Comparison of ENCODE assay signal across 7 cellular contexts in genomic region chr12:3077572-3078081, GRCh38. TPM values are rescaled to one million over a fixed set of nuclear protein-coding genes. Genes with fewer than 3 reads are reported as not detected.
DNase-seq lines count a peak whose midpoint lies in the region; ATAC-seq and TF ChIP-seq lines count a peak whose summit lies in the region.

No MANE protein-coding gene starts in this region.

- H3K9me3 Mint-ChIP-seq in HFFc6: no peaks in the 10 kb centered on the region
- H3K9me3 Mint-ChIP-seq in T-helper 2 cell treated with Interferon-gamma antibody and Interleukin-4, amounts not matched to agents 5 μg/mL and 100 μg/mL, for 36 hours: no peaks in the 10 kb centered on the region

- H3K9me3 ChIP-seq in esophagus (ENCODE audit: control insufficient read depth in 2 of 2, insufficient read depth in 1 of 2, low read depth in 1 of 2, low read length in 1 of 2) (no peaks in the 10 kb centered on the region), neural cell (ENCODE audit: low read length) (no peaks in the 10 kb centered on the region)

- H3K9ac ChIP-seq in neural cell (ENCODE audit: low read length): peak overlapping the region; percentile 60

- H3K4me1 ChIP-seq in esophagus (ENCODE audit: control insufficient read depth in 2 of 2, insufficient read depth in 2 of 2, low read length in 1 of 2): peaks cover 2 to 6% of the 10 kb centered on the region in 2 donors

- no peak overlapping the region for H2AFZ ChIP-seq in neural cell (ENCODE audit: low read depth, low read length)

- ATAC-seq in HG03520 (IDR thresholded peaks at IDR 0.05; ENCODE audit: unreplicated experiment): no peak

- H3K4me1 Mint-ChIP-seq in HFFc6 (ENCODE audit: low read depth): peaks cover 38% of the 10 kb centered on the region
- H3K4me1 Mint-ChIP-seq in T-helper 2 cell treated with Interferon-gamma antibody and Interleukin-4, amounts not matched to agents 5 μg/mL and 100 μg/mL, for 36 hours (ENCODE audit: low read depth): peaks cover 7% of the 10 kb centered on the region

- H3K9me2 ChIP-seq in neural cell (ENCODE audit: insufficient read depth, low read length): no peaks in the 10 kb centered on the region

- peak; percentile 16 for DNase-seq in HFFc6
- DNase-seq in T-helper 2 cell treated with Interferon-gamma antibody and Interleukin-4, amounts not matched to agents 5 μg/mL and 100 μg/mL, for 36 hours (ENCODE audit: low spot score): no peak
- DNase-seq in NCI-H2227 treated with DMSO at 0.1 percent for 48 hours (lab: John Stamatoyannopoulos, UW): no peak
- DNase-seq in kidney tubule cell (ENCODE audit: low spot score): no peak

- no peaks in the 10 kb centered on the region for H3K79me2 ChIP-seq in neural cell (replicated peaks; ENCODE audit: insufficient read depth, low read length)

- peak overlapping the region; percentile 49 for H3K27ac Mint-ChIP-seq in HFFc6
- no peak overlapping the region for H3K27ac Mint-ChIP-seq in T-helper 2 cell treated with Interferon-gamma antibody and Interleukin-4, amounts not matched to agents 5 μg/mL and 100 μg/mL, for 36 hours

- H3K4me2 ChIP-seq in neural cell (ENCODE audit: low read length): peak overlapping the region; percentile 11

- H3K27me3 ChIP-seq in esophagus (ENCODE audit: control insufficient read depth in 1 of 2, insufficient read depth in 2 of 2, low read length in 2 of 2): no peaks in the 10 kb centered on the region
- no peaks in the 10 kb centered on the region for H3K27me3 ChIP-seq in neural cell (ENCODE audit: insufficient read depth, low read depth, low read length)

- H3F3A ChIP-seq in neural cell (ENCODE audit: insufficient read depth, low read length, poor library complexity, severe bottlenecking): no peaks in the 10 kb centered on the region

- 1 to 2% methylated on average over 18 to 32 of the region's 32 CpGs for WGBS in esophagus, 2 donors

- no peak for TF ChIP-seq EP300 in neural cell (conservative IDR thresholded peaks at IDR 0.05; ENCODE audit: poor library complexity, severe bottlenecking)

- no peaks in the 10 kb centered on the region; the same call in 1 of the 2 replicates for H3K36me3 Mint-ChIP-seq in HFFc6 (ENCODE audit: low read depth)
- no peaks in the 10 kb centered on the region for H3K36me3 Mint-ChIP-seq in T-helper 2 cell treated with Interferon-gamma antibody and Interleukin-4, amounts not matched to agents 5 μg/mL and 100 μg/mL, for 36 hours (ENCODE audit: low read depth)

- H3K4me3 ChIP-seq in esophagus (ENCODE audit: low read depth in 1 of 2, low read length in 2 of 2) (peak overlapping the region; percentile 65 to 81), neural cell (ENCODE audit: low read length) (peak overlapping the region; percentile 69)

- TF ChIP-seq CTCF in HFFc6 (IDR thresholded peaks at IDR 0.05) (no peak), neural cell (IDR thresholded peaks at IDR 0.05; ENCODE audit: poor library complexity, severe bottlenecking) (no peak)

- no peak for TF ChIP-seq RAD21 in neural cell (conservative IDR thresholded peaks at IDR 0.05)

- peak overlapping the region; percentile 87 for H3K4me3 Mint-ChIP-seq in HFFc6
- peak overlapping the region; percentile 49 for H3K4me3 Mint-ChIP-seq in T-helper 2 cell treated with Interferon-gamma antibody and Interleukin-4, amounts not matched to agents 5 μg/mL and 100 μg/mL, for 36 hours

- H3K36me3 ChIP-seq in esophagus (ENCODE audit: control insufficient read depth in 2 of 2, insufficient read depth in 2 of 2, low read length in 1 of 2) (no peaks in the 10 kb centered on the region), neural cell (ENCODE audit: insufficient read depth, low read length) (no peaks in the 10 kb centered on the region)

- no peaks in the 10 kb centered on the region for H4K20me1 ChIP-seq in neural cell (ENCODE audit: insufficient read depth)

- no peaks in the 10 kb centered on the region; the same call in 1 of the 2 replicates for H3K27me3 Mint-ChIP-seq in HFFc6 (ENCODE audit: insufficient read depth)
- peaks cover 33% of the 10 kb centered on the region for H3K27me3 Mint-ChIP-seq in T-helper 2 cell treated with Interferon-gamma antibody and Interleukin-4, amounts not matched to agents 5 μg/mL and 100 μg/mL, for 36 hours (ENCODE audit: low read depth)

- H3K27ac ChIP-seq in esophagus (ENCODE audit: low read depth in 2 of 2, low read length in 1 of 2) (peak overlapping the region; percentile 67 to 87), neural cell (ENCODE audit: low read length) (no peak overlapping the region)

TF ChIP-seq in neural cell, 6 proteins besides CTCF, POLR2A, EP300 and RAD21:
- no peak for TF ChIP-seq EZH2 (IDR thresholded peaks at IDR 0.05; ENCODE audit: borderline replicate concordance, insufficient read depth, low read length, poor library complexity, severe bottlenecking)
- TF ChIP-seq POLR2AphosphoS5 (IDR thresholded peaks at IDR 0.05): no peak
- TF ChIP-seq MXI1 (conservative IDR thresholded peaks at IDR 0.05; ENCODE audit: poor library complexity, severe bottlenecking): no peak
- TF ChIP-seq TAF1 (IDR thresholded peaks at IDR 0.05; ENCODE audit: low read depth): no peak
- no peak for TF ChIP-seq REST (IDR thresholded peaks at IDR 0.05; ENCODE audit: borderline replicate concordance)
- TF ChIP-seq SMC3 (conservative IDR thresholded peaks at IDR 0.05; ENCODE audit: poor library complexity): no peak

RNA-seq across cellular contexts. Expression of gene TSPAN9, which starts 0.4 kb away (rescaled TPM):
- total RNA-seq in HFFc6 (2021; fragmentation: NEBNext Ultra II Directional; extraction: Animal tissue kit (Norgen Biotek cat#: 25700)): 10 to 100 TPM; 18.1 to 35.8 (median 22.7) TPM
- 1 to 10 TPM; 8.2 to 9.2 TPM for polyA plus RNA-seq in esophagus
- 10.7 and 11.9 TPM in 2 replicates for polyA plus RNA-seq in neural cell
- polyA minus RNA-seq in neural cell: 16.4 and 21.4 TPM in 2 replicates
